ENCODE assay signal across 14 cellular contexts in genomic region chr15:78024141-78024567, GRCh38. TPM values are rescaled to one million over a fixed set of nuclear protein-coding genes. Genes with fewer than 3 reads are reported as not detected.
A peak's percentile ranks its signal among the peaks of the same experiment; 100 is the strongest.
DNase-seq lines count a peak whose midpoint lies in the region; ATAC-seq and TF ChIP-seq lines count a peak whose summit lies in the region.
"Had no signal": no experiment of that assay in that cellular context is flagged by ENCODE, and none has a peak within 500 bp of the region (broad histone marks: within the 10 kb centered on the region; RNA-seq: fewer than 3 reads in every experiment).

No MANE protein-coding gene starts in this region.

- TF ChIP-seq POLR2A in vagina (IDR thresholded peaks at IDR 0.05): no peak

- peak overlapping the region; percentile 62 for H3K27ac ChIP-seq in vagina
- no peak overlapping the region for H3K27ac ChIP-seq in GM23338 (ENCODE audit: low read depth)
- H3K27ac ChIP-seq: PC-9 had no signal

- peaks cover 45% of the 10 kb centered on the region for H3K36me3 Mint-ChIP-seq in activated naive CD8-positive, alpha-beta T cell treated with anti-CD3 and anti-CD28 coated beads, Interleukin-2, amount 10 ng/mL, durations not matched to agents 7 days and 5 days
- peaks cover 29% of the 10 kb centered on the region for H3K36me3 Mint-ChIP-seq in activated naive CD8-positive, alpha-beta T cell treated with anti-CD3 and anti-CD28 coated beads, Interleukin-2, amount 50 U/mL, for 24 hours (ENCODE audit: low read depth)
- H3K36me3 Mint-ChIP-seq in GM23338 (ENCODE audit: low read depth): peaks cover 5% of the 10 kb centered on the region; the same call in 2 of the 3 replicates

- H3K9me3 ChIP-seq in vagina: no peaks in the 10 kb centered on the region

- peaks cover 16% of the 10 kb centered on the region for H3K4me1 Mint-ChIP-seq in activated naive CD8-positive, alpha-beta T cell treated with anti-CD3 and anti-CD28 coated beads, Interleukin-2, amount 10 ng/mL, durations not matched to agents 7 days and 5 days
- peaks cover 5% of the 10 kb centered on the region for H3K4me1 Mint-ChIP-seq in activated naive CD8-positive, alpha-beta T cell treated with anti-CD3 and anti-CD28 coated beads, Interleukin-2, amount 50 U/mL, for 24 hours
- peaks cover 7% of the 10 kb centered on the region; the same call in 2 of the 3 replicates for H3K4me1 Mint-ChIP-seq in GM23338

- no peak overlapping the region for H3K4me3 Mint-ChIP-seq in activated naive CD8-positive, alpha-beta T cell treated with anti-CD3 and anti-CD28 coated beads, Interleukin-2, amount 10 ng/mL, durations not matched to agents 7 days and 5 days
- H3K4me3 Mint-ChIP-seq in activated naive CD8-positive, alpha-beta T cell treated with anti-CD3 and anti-CD28 coated beads, Interleukin-2, amount 50 U/mL, for 24 hours: no peak overlapping the region
- H3K4me3 Mint-ChIP-seq in GM23338: no peak overlapping the region
- H3K4me3 Mint-ChIP-seq: activated CD8-positive, alpha-beta T cell treated with anti-CD3 and anti-CD28 coated beads for 36 hours; activated naive CD8-positive, alpha-beta T cell treated with anti-CD3 and anti-CD28 coated beads for 36 hours; T-helper 2 cell treated with Interferon-gamma antibody and Interleukin-4, amounts not matched to agents 5 μg/mL and 100 μg/mL, for 36 hours had no signal

- no peak overlapping the region for H3K4me3 ChIP-seq in vagina
- H3K4me3 ChIP-seq in GM23338: no peak overlapping the region
- H3K4me3 ChIP-seq: dorsolateral prefrontal cortex, PC-9 had no signal

- H3K27me3 Mint-ChIP-seq in activated naive CD8-positive, alpha-beta T cell treated with anti-CD3 and anti-CD28 coated beads, Interleukin-2, amount 10 ng/mL, durations not matched to agents 7 days and 5 days: no peaks in the 10 kb centered on the region
- H3K27me3 Mint-ChIP-seq in activated naive CD8-positive, alpha-beta T cell treated with anti-CD3 and anti-CD28 coated beads, Interleukin-2, amount 50 U/mL, for 24 hours: no peaks in the 10 kb centered on the region
- peaks cover 3% of the 10 kb centered on the region for H3K27me3 Mint-ChIP-seq in GM23338 (ENCODE audit: insufficient read depth, low read depth, poor library complexity)
- H3K27me3 Mint-ChIP-seq: activated CD8-positive, alpha-beta T cell treated with anti-CD3 and anti-CD28 coated beads for 36 hours; activated naive CD8-positive, alpha-beta T cell treated with anti-CD3 and anti-CD28 coated beads for 36 hours had no signal

- H3K4me2 ChIP-seq in GM23338: no peak overlapping the region
- H3K4me2 ChIP-seq: PC-9 had no signal

- H3K9me2 ChIP-seq in GM23338 (ENCODE audit: insufficient read depth): no peaks in the 10 kb centered on the region

- ATAC-seq in activated naive CD8-positive, alpha-beta T cell treated with anti-CD3 and anti-CD28 coated beads, Interleukin-2, amount 10 ng/mL, durations not matched to agents 7 days and 5 days (ENCODE audit: low read depth): no peak
- ATAC-seq in activated naive CD8-positive, alpha-beta T cell treated with anti-CD3 and anti-CD28 coated beads, Interleukin-2, amount 50 U/mL, for 24 hours: no peak
- ATAC-seq in GM18907 (IDR thresholded peaks at IDR 0.05; ENCODE audit: unreplicated experiment) (no peak), GM23338 (no peak)
- ATAC-seq: activated CD8-positive, alpha-beta T cell treated with anti-CD3 and anti-CD28 coated beads for 36 hours had no signal

- peak overlapping the region; percentile 3 for H3K27ac Mint-ChIP-seq in activated naive CD8-positive, alpha-beta T cell treated with anti-CD3 and anti-CD28 coated beads, Interleukin-2, amount 10 ng/mL, durations not matched to agents 7 days and 5 days
- H3K27ac Mint-ChIP-seq in activated naive CD8-positive, alpha-beta T cell treated with anti-CD3 and anti-CD28 coated beads, Interleukin-2, amount 50 U/mL, for 24 hours: no peak overlapping the region
- H3K27ac Mint-ChIP-seq in GM23338: no peak overlapping the region; the same call in 1 of the 2 replicates
- H3K27ac Mint-ChIP-seq: activated naive CD8-positive, alpha-beta T cell treated with anti-CD3 and anti-CD28 coated beads for 36 hours; T-helper 2 cell treated with Interferon-gamma antibody and Interleukin-4, amounts not matched to agents 5 μg/mL and 100 μg/mL, for 36 hours had no signal

- H4K20me1 ChIP-seq in GM23338 (replicated peaks; ENCODE audit: insufficient read depth): 0 out of 2 replicates have a peak, but pooled peaks cover 3% of the 10 kb centered on the region

- peaks cover 33% of the 10 kb centered on the region for H3K4me1 ChIP-seq in vagina
- H3K4me1 ChIP-seq in GM23338 (ENCODE audit: insufficient read depth): no peaks in the 10 kb centered on the region

- H2AFZ ChIP-seq in GM23338: no peak overlapping the region
- H2AFZ ChIP-seq: PC-9 had no signal

- TF ChIP-seq CTCF in vagina (IDR thresholded peaks at IDR 0.05) (no peak), GM23338 (conservative IDR thresholded peaks at IDR 0.05; ENCODE audit: low read depth in 2 of 2) (no peak)

- H3F3A ChIP-seq in GM23338 (replicated peaks; ENCODE audit: low read depth): no peaks in the 10 kb centered on the region

- POLR2A ChIA-PET in activated naive CD8-positive, alpha-beta T cell treated with anti-CD3 and anti-CD28 coated beads, Interleukin-2, amount 10 ng/mL, durations not matched to agents 7 days and 5 days (lab: Charles Lee): interaction anchor here (1.1 kb wide), 1 partner anchor 11 kb away, joined by 4 read pairs; no protein-coding TSS in a partner anchor

- no peak for DNase-seq in activated naive CD8-positive, alpha-beta T cell treated with anti-CD3 and anti-CD28 coated beads, Interleukin-2, amount 10 ng/mL, durations not matched to agents 7 days and 5 days
- no peak for DNase-seq in activated naive CD8-positive, alpha-beta T cell treated with anti-CD3 and anti-CD28 coated beads, Interleukin-2, amount 50 U/mL, for 24 hours
- DNase-seq in left kidney (ENCODE audit: low read depth, low spot score): peak; percentile 77
- peak; percentile 52 for DNase-seq in retina
- DNase-seq in vagina (ENCODE audit: extremely low spot score in 2 of 2): peak in 1 of 2 donors; percentile 97
- no peak for DNase-seq in NCI-H1048 (lab: John Stamatoyannopoulos, UW)
- no peak for DNase-seq in GM23338 (ENCODE audit: low spot score)
- DNase-seq: activated CD8-positive, alpha-beta T cell treated with anti-CD3 and anti-CD28 coated beads for 36 hours; activated naive CD8-positive, alpha-beta T cell treated with anti-CD3 and anti-CD28 coated beads for 36 hours; dorsolateral prefrontal cortex; Kasumi-1 had no signal

- intact Hi-C loops in vagina (cut with DNase I): no loop called here

- no peaks in the 10 kb centered on the region for H3K79me2 ChIP-seq in GM23338 (replicated peaks; ENCODE audit: insufficient read depth)

- H3K27me3 ChIP-seq in vagina (no peaks in the 10 kb centered on the region), GM23338 (ENCODE audit: insufficient read depth) (no peaks in the 10 kb centered on the region)
- H3K27me3 ChIP-seq: dorsolateral prefrontal cortex had no signal

- H3K9me3 Mint-ChIP-seq in activated naive CD8-positive, alpha-beta T cell treated with anti-CD3 and anti-CD28 coated beads, Interleukin-2, amount 10 ng/mL, durations not matched to agents 7 days and 5 days: no peaks in the 10 kb centered on the region
- no peaks in the 10 kb centered on the region for H3K9me3 Mint-ChIP-seq in activated naive CD8-positive, alpha-beta T cell treated with anti-CD3 and anti-CD28 coated beads, Interleukin-2, amount 50 U/mL, for 24 hours
- H3K9me3 Mint-ChIP-seq in GM23338: no peaks in the 10 kb centered on the region
- H3K9me3 Mint-ChIP-seq: activated CD8-positive, alpha-beta T cell treated with anti-CD3 and anti-CD28 coated beads for 36 hours; activated naive CD8-positive, alpha-beta T cell treated with anti-CD3 and anti-CD28 coated beads for 36 hours; T-helper 2 cell treated with Interferon-gamma antibody and Interleukin-4, amounts not matched to agents 5 μg/mL and 100 μg/mL, for 36 hours had no signal

- H3K36me3 ChIP-seq in vagina (peaks cover 0 to 41% of the 10 kb centered on the region in 2 donors), GM23338 (ENCODE audit: insufficient read depth) (no peaks in the 10 kb centered on the region)

RNA-seq across cellular contexts. Expression of gene TBC1D2B, which starts 53.4 kb away (rescaled TPM):
- 100 to 1,000 TPM; 123 to 125 TPM for total RNA-seq in activated naive CD8-positive, alpha-beta T cell treated with anti-CD3 and anti-CD28 coated beads, Interleukin-2, amount 10 ng/mL, durations not matched to agents 7 days and 5 days
- 63.6 TPM for total RNA-seq in vagina
- 17.0 and 17.8 TPM in 2 replicates for total RNA-seq in GM23338 (2014; rRNA removed; shearing (Covaris generic))
- polyA plus RNA-seq in GM23338 (2016; fragmentation: Nextera tagmentation; extraction: Ambion mirVana): 3.6 and 5.2 TPM in 2 replicates

Comparison
In these comparisons a context has a peak if more than half of its experiments do, and no peak if none do; other contexts are left out.
1. DNase-seq: peak in left kidney (single experiment) and retina (single experiment); none in activated naive CD8-positive, alpha-beta T cell treated with anti-CD3 and anti-CD28 coated beads, Interleukin-2, amount 10 ng/mL, durations not matched to agents 7 days and 5 days (single experiment), activated naive CD8-positive, alpha-beta T cell treated with anti-CD3 and anti-CD28 coated beads, Interleukin-2, amount 50 U/mL, for 24 hours (single experiment), NCI-H1048 (single experiment) and GM23338 (single experiment).